ENCODE assay signal across 1 cellular context in genomic region chr11:86289508-86290280, GRCh38.
A peak's percentile ranks its signal among the peaks of the same experiment; 100 is the strongest.
TF ChIP-seq lines count a peak whose summit lies in the region.

No MANE protein-coding gene starts in this region.

TF ChIP-seq in IMR-90, 13 proteins besides CTCF, POLR2A, EP300 and RAD21:
- TF ChIP-seq CEBPB (IDR thresholded peaks at IDR 0.05; ENCODE audit: low read depth, low read length) = peak; percentile 45
